Comparison of ENCODE assay signal across 1 cellular context in the genomic region with DNA sequence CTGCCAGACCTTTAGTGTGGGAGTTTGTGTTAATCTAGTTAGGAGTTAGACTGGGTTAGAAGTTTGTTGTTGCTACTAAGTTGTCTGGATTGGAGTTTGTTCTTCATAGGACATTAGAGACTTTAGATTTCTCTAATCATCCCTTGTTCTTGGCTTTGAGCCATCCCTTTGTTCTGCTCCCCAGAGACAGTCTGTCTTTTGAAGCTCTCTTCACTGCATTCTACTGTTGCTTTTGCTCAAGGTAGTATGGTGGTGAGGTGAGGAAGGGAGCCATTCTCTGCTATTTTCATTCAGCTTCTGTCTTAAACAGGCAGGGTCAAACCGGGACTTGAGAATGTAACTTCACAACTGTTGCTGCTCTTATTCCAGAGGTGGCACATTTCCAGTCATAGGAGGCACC.
TF ChIP-seq lines count a peak whose summit lies in the region.

No MANE protein-coding gene starts in this region.

TF ChIP-seq in H1, 55 proteins besides CTCF, POLR2A, EP300 and RAD21 (continued from another document):
- TF ChIP-seq, protein P1, sequence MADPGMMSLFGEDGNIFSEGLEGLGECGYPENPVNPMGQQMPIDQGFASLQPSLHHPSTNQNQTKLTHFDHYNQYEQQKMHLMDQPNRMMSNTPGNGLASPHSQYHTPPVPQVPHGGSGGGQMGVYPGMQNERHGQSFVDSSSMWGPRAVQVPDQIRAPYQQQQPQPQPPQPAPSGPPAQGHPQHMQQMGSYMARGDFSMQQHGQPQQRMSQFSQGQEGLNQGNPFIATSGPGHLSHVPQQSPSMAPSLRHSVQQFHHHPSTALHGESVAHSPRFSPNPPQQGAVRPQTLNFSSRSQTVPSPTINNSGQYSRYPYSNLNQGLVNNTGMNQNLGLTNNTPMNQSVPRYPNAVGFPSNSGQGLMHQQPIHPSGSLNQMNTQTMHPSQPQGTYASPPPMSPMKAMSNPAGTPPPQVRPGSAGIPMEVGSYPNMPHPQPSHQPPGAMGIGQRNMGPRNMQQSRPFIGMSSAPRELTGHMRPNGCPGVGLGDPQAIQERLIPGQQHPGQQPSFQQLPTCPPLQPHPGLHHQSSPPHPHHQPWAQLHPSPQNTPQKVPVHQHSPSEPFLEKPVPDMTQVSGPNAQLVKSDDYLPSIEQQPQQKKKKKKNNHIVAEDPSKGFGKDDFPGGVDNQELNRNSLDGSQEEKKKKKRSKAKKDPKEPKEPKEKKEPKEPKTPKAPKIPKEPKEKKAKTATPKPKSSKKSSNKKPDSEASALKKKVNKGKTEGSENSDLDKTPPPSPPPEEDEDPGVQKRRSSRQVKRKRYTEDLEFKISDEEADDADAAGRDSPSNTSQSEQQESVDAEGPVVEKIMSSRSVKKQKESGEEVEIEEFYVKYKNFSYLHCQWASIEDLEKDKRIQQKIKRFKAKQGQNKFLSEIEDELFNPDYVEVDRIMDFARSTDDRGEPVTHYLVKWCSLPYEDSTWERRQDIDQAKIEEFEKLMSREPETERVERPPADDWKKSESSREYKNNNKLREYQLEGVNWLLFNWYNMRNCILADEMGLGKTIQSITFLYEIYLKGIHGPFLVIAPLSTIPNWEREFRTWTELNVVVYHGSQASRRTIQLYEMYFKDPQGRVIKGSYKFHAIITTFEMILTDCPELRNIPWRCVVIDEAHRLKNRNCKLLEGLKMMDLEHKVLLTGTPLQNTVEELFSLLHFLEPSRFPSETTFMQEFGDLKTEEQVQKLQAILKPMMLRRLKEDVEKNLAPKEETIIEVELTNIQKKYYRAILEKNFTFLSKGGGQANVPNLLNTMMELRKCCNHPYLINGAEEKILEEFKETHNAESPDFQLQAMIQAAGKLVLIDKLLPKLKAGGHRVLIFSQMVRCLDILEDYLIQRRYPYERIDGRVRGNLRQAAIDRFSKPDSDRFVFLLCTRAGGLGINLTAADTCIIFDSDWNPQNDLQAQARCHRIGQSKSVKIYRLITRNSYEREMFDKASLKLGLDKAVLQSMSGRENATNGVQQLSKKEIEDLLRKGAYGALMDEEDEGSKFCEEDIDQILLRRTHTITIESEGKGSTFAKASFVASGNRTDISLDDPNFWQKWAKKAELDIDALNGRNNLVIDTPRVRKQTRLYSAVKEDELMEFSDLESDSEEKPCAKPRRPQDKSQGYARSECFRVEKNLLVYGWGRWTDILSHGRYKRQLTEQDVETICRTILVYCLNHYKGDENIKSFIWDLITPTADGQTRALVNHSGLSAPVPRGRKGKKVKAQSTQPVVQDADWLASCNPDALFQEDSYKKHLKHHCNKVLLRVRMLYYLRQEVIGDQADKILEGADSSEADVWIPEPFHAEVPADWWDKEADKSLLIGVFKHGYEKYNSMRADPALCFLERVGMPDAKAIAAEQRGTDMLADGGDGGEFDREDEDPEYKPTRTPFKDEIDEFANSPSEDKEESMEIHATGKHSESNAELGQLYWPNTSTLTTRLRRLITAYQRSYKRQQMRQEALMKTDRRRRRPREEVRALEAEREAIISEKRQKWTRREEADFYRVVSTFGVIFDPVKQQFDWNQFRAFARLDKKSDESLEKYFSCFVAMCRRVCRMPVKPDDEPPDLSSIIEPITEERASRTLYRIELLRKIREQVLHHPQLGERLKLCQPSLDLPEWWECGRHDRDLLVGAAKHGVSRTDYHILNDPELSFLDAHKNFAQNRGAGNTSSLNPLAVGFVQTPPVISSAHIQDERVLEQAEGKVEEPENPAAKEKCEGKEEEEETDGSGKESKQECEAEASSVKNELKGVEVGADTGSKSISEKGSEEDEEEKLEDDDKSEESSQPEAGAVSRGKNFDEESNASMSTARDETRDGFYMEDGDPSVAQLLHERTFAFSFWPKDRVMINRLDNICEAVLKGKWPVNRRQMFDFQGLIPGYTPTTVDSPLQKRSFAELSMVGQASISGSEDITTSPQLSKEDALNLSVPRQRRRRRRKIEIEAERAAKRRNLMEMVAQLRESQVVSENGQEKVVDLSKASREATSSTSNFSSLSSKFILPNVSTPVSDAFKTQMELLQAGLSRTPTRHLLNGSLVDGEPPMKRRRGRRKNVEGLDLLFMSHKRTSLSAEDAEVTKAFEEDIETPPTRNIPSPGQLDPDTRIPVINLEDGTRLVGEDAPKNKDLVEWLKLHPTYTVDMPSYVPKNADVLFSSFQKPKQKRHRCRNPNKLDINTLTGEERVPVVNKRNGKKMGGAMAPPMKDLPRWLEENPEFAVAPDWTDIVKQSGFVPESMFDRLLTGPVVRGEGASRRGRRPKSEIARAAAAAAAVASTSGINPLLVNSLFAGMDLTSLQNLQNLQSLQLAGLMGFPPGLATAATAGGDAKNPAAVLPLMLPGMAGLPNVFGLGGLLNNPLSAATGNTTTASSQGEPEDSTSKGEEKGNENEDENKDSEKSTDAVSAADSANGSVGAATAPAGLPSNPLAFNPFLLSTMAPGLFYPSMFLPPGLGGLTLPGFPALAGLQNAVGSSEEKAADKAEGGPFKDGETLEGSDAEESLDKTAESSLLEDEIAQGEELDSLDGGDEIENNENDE (IDR thresholded peaks at IDR 0.05; ENCODE audit: insufficient replicate concordance, low read length): no peak
- TF ChIP-seq POU5F1 (IDR thresholded peaks at IDR 0.05; ENCODE audit: low read depth, low read length) (no peak), JUN (IDR thresholded peaks at IDR 0.05; ENCODE audit: low read depth, low read length) (no peak), RBBP5 (IDR thresholded peaks at IDR 0.05; ENCODE audit: borderline replicate concordance, low read depth, low read length) (no peak), SP4 (IDR thresholded peaks at IDR 0.05; ENCODE audit: low read length) (no peak)
